1 cellular context compared by ENCODE assay signal in genomic region chr6:145749632-145750031, GRCh38.
TF ChIP-seq lines count a peak whose summit lies in the region.

No MANE protein-coding gene starts in this region.

TF ChIP-seq in K562, 482 proteins besides CTCF, POLR2A, EP300 and RAD21 (continued from another document and continues in another):
- no peak for TF ChIP-seq HNRNPL (IDR thresholded peaks at IDR 0.05; ENCODE audit: low read depth, low read length)
- TF ChIP-seq ETS1 (conservative IDR thresholded peaks at IDR 0.05; ENCODE audit: control insufficient read depth, low read depth, low read length) = no peak
- peak; percentile 100 for TF ChIP-seq MAFG (tag; conservative IDR thresholded peaks at IDR 0.05)
- TF ChIP-seq NFE2L1 (tag; IDR thresholded peaks at IDR 0.05; ENCODE audit: borderline replicate concordance, low read depth) = peak; percentile 100
- TF ChIP-seq STAT5A (IDR thresholded peaks at IDR 0.05; ENCODE audit: borderline replicate concordance, low read length) = peak; percentile 29; the same call in 1 of the 2 replicates
- TF ChIP-seq KLF10 (CRISPR knock-in tag; IDR thresholded peaks at IDR 0.05) = no peak
- no peak for TF ChIP-seq ZNF583 (CRISPR knock-in tag; IDR thresholded peaks at IDR 0.05)
- no peak for TF ChIP-seq ADNP (tag; IDR thresholded peaks at IDR 0.05)
- no peak for TF ChIP-seq ZNF668 (CRISPR knock-in tag; IDR thresholded peaks at IDR 0.05)
- no peak for TF ChIP-seq SNIP1 (IDR thresholded peaks at IDR 0.05; ENCODE audit: low read depth)
- TF ChIP-seq HSF4 (CRISPR knock-in tag; IDR thresholded peaks at IDR 0.05; ENCODE audit: borderline replicate concordance) = no peak
- TF ChIP-seq TRIM28 (IDR thresholded peaks at IDR 0.05) = no peak; the same call in 1 of the 2 replicates
- TF ChIP-seq DPF2 (IDR thresholded peaks at IDR 0.05) = peak; percentile 90
- TF ChIP-seq MAFK (IDR thresholded peaks at IDR 0.05; ENCODE audit: low read length) = peak; percentile 98
- no peak for TF ChIP-seq THAP7 (CRISPR knock-in tag; IDR thresholded peaks at IDR 0.05)
- no peak for TF ChIP-seq EWSR1 (IDR thresholded peaks at IDR 0.05; ENCODE audit: borderline replicate concordance, low read depth, partially characterized antibody)
- TF ChIP-seq MAZ (CRISPR knock-in tag; conservative IDR thresholded peaks at IDR 0.05 in 1 of 2, IDR thresholded peaks at IDR 0.05 in 1 of 2) = no peak; a peak in 1 of 4 replicates
- TF ChIP-seq EHMT2 (IDR thresholded peaks at IDR 0.05) = peak; percentile 71; the same call in 1 of the 2 replicates
- TF ChIP-seq PCBP1 (IDR thresholded peaks at IDR 0.05; ENCODE audit: low read depth, low read length, poor library complexity, severe bottlenecking) = no peak
- peak; percentile 12; the same call in 1 of the 2 replicates for TF ChIP-seq ZEB2 (IDR thresholded peaks at IDR 0.05)
- TF ChIP-seq NFIC (IDR thresholded peaks at IDR 0.05) = peak; percentile 37; the same call in 1 of the 2 replicates
- no peak for TF ChIP-seq SP2 (IDR thresholded peaks at IDR 0.05; ENCODE audit: extremely low read depth, low read depth, low read length, poor library complexity, severe bottlenecking)
- peak; percentile 46; the same call in 1 of the 2 replicates for TF ChIP-seq NCOR1 (IDR thresholded peaks at IDR 0.05)
- TF ChIP-seq MTA1 (IDR thresholded peaks at IDR 0.05; ENCODE audit: borderline replicate concordance) = no peak
- TF ChIP-seq SMAD2 (IDR thresholded peaks at IDR 0.05; ENCODE audit: low read depth, low read length) = no peak
- TF ChIP-seq MNT (conservative IDR thresholded peaks at IDR 0.05) = peak in 1 of 2 experiments; percentile 47; a peak in 2 of 4 replicates
- no peak for TF ChIP-seq ZBTB8A (IDR thresholded peaks at IDR 0.05; ENCODE audit: partially characterized antibody)
- no peak for TF ChIP-seq ZNF217 (CRISPR knock-in tag; IDR thresholded peaks at IDR 0.05)
- peak in 1 of 2 experiments; percentile 32; a peak in 1 of 4 replicates for TF ChIP-seq RCOR1 (IDR thresholded peaks at IDR 0.05; ENCODE audit: borderline replicate concordance in 1 of 2, low read depth in 2 of 2, low read length in 2 of 2)
- TF ChIP-seq ARID1B (IDR thresholded peaks at IDR 0.05) = peak; percentile 78
- peak; percentile 53 for TF ChIP-seq EP400 (IDR thresholded peaks at IDR 0.05)
- TF ChIP-seq NCOA2 (IDR thresholded peaks at IDR 0.05; ENCODE audit: partially characterized antibody in 2 of 2) = peak in 1 of 2 experiments; percentile 27
- peak; percentile 18; the same call in 1 of the 2 replicates for TF ChIP-seq HDAC2 (IDR thresholded peaks at IDR 0.05)
- TF ChIP-seq CXXC5 (CRISPR knock-in tag; IDR thresholded peaks at IDR 0.05) = 0 out of 2 replicates have a peak, but pooled peaks have one; percentile 19
- TF ChIP-seq RUNX1 (IDR thresholded peaks at IDR 0.05; ENCODE audit: low read depth) = no peak
- no peak for TF ChIP-seq ZNF79 (CRISPR knock-in tag; IDR thresholded peaks at IDR 0.05; ENCODE audit: low read depth)
- TF ChIP-seq TEAD4 (IDR thresholded peaks at IDR 0.05; ENCODE audit: low read length) = peak; percentile 66
- no peak for TF ChIP-seq TEAD4 (CRISPR knock-in tag; IDR thresholded peaks at IDR 0.05; ENCODE audit: borderline replicate concordance)
- TF ChIP-seq SMARCE1 (IDR thresholded peaks at IDR 0.05) = peak; percentile 66; the same call in 1 of the 2 replicates
- TF ChIP-seq NCOA6 (IDR thresholded peaks at IDR 0.05) = 0 out of 2 replicates have a peak, but pooled peaks have one; percentile 40
- TF ChIP-seq KLF16 (IDR thresholded peaks at IDR 0.05) = no peak
- TF ChIP-seq CHAMP1 (IDR thresholded peaks at IDR 0.05) = peak; percentile 78
- no peak for TF ChIP-seq MLLT1 (IDR thresholded peaks at IDR 0.05)
- TF ChIP-seq NR2C2 (CRISPR knock-in tag; IDR thresholded peaks at IDR 0.05) = no peak
- TF ChIP-seq NR2C2 (tag; IDR thresholded peaks at IDR 0.05) = peak; percentile 70
- no peak for TF ChIP-seq SNRNP70 (optimal IDR thresholded peaks at IDR 0.05; ENCODE audit: low read depth, low read length)
- TF ChIP-seq ATF3 (IDR thresholded peaks at IDR 0.05) = peak; percentile 61
- no peak for TF ChIP-seq ATF3 (CRISPR knock-in tag; conservative IDR thresholded peaks at IDR 0.05)
- peak; percentile 99 for TF ChIP-seq ZNF316 (IDR thresholded peaks at IDR 0.05)
- peak; percentile 35; the same call in 1 of the 2 replicates for TF ChIP-seq VEZF1 (CRISPR knock-in tag; IDR thresholded peaks at IDR 0.05)
- no peak for TF ChIP-seq FUS (optimal IDR thresholded peaks at IDR 0.05; ENCODE audit: low read depth, low read length)
- TF ChIP-seq ZNF407 (IDR thresholded peaks at IDR 0.05; ENCODE audit: low read depth) = no peak
- peak; percentile 89 for TF ChIP-seq SMARCA4 (IDR thresholded peaks at IDR 0.05)
- TF ChIP-seq ZNF766 (CRISPR knock-in tag; conservative IDR thresholded peaks at IDR 0.05) = 0 out of 2 replicates have a peak, but pooled peaks have one; percentile 42
- no peak for TF ChIP-seq SMARCA5 (IDR thresholded peaks at IDR 0.05)
- TF ChIP-seq ZNF175 (CRISPR knock-in tag; IDR thresholded peaks at IDR 0.05; ENCODE audit: low read depth) = no peak
